Comparison of ENCODE assay signal across 24 cellular contexts in the genomic region with DNA sequence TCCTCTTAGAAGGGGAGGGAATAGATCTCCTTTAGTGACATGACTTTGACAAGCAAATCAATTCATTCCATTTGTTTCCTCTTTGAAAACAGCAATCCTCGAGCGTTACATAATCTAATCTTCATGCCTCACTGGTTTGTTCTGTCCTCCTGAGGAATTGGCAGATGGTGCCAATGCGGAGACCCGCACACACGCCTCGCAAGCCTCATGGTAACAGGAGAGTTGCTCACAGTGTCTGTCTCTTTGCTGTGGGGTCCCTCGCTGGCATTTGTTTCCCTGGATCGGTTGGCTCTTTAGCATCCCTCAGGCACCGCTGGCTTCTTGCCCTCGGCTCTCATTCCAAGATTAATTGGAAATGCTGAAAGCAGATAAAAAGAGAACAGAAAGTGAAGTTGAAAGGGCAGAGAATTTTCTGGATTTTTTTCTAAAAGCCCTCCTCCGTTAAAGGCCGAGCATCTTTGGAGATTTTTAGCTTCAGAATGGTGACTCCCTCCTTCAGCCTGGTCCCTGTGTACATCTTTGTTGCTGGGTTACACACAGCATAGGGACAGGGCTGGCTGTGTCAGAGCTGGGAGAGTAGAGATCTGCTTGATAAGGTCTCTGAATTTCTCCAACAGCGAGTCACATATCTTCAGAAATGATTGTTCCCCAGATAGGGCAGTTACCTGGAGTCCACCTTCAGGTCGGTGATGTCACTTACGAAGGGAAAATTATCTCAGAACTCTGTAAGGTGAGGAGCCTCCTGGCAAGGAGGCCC. TPM values are rescaled to one million over a fixed set of nuclear protein-coding genes. Genes with fewer than 3 reads are reported as not detected.
DNase-seq lines count a peak whose midpoint lies in the region; ATAC-seq and TF ChIP-seq lines count a peak whose summit lies in the region.
"Had no signal": no experiment of that assay in that cellular context is flagged by ENCODE, and none has a peak within 500 bp of the region (broad histone marks: within the 10 kb centered on the region; RNA-seq: fewer than 3 reads in every experiment).

No MANE protein-coding gene starts in this region.

- no peak overlapping the region for H3K27ac ChIP-seq in Panc1 (ENCODE audit: low read length)
- H3K27ac ChIP-seq in parathyroid adenoma = peak overlapping the region; percentile 98
- H3K27ac ChIP-seq: body of pancreas, coronary artery, PC-9, right lobe of liver, SJSA1 had no signal

- H3K9me3 ChIP-seq in Panc1 (ENCODE audit: control insufficient read depth, insufficient read depth, low read depth, low read length) (no peaks in the 10 kb centered on the region), parathyroid adenoma (ENCODE audit: control insufficient read depth, low read length) (no peaks in the 10 kb centered on the region)
- H3K9me3 ChIP-seq: body of pancreas, MG63, right lobe of liver, SJSA1 had no signal

- CTCF ChIA-PET in Panc1 (lab: Charles Lee) = no interaction called here

- TF ChIP-seq CTCF in Panc1 (IDR thresholded peaks at IDR 0.05) = no peak
- no peak for TF ChIP-seq CTCF in parathyroid adenoma (IDR thresholded peaks at IDR 0.05)

- peak overlapping the region; percentile 65 for H3K4me2 ChIP-seq in parathyroid adenoma (ENCODE audit: low read length)
- H3K4me2 ChIP-seq: PC-9 had no signal

- BruUV-seq in Panc1 (replicated peaks; lab: Mats Ljungman, UMichigan) = no TSS peak

- peak overlapping the region; percentile 51 for H2AFZ ChIP-seq in parathyroid adenoma
- H2AFZ ChIP-seq: PC-9 had no signal

- no peak overlapping the region for H3K4me3 ChIP-seq in Panc1 (ENCODE audit: low read depth in 2 of 2, low read length in 2 of 2)
- H3K4me3 ChIP-seq in parathyroid adenoma (ENCODE audit: low read depth, low read length) = peak overlapping the region; percentile 11
- H3K4me3 ChIP-seq: body of pancreas, coronary artery, MG63, PC-9, right lobe of liver, SJSA1 had no signal

- peak overlapping the region; percentile 33 for H3K9ac ChIP-seq in parathyroid adenoma

- H3K79me2 ChIP-seq in parathyroid adenoma = no peaks in the 10 kb centered on the region

- peak; percentile 93 for DNase-seq in G401 (ENCODE audit: low spot score)
- DNase-seq in Panc1 (ENCODE audit: low read depth, low spot score) = no peak
- DNase-seq in cerebellar nuclear complex (lab: John Stamatoyannopoulos, UW) = peak; percentile 60 to 76
- DNase-seq in NCI-H1436 treated with DMSO at 0.1 percent for 48 hours (lab: John Stamatoyannopoulos, UW) = no peak
- DNase-seq in activated T-cell treated with anti-CD3 and anti-CD28 coated beads, Interleukin-2, amount 50 U/mL, for 1 hour = no peak
- DNase-seq: ACHN; activated CD4-positive, alpha-beta T cell treated with anti-CD3 and anti-CD28 coated beads, Interleukin-2, amount 10 ng/mL, durations not matched to agents 24 days and 14 days; body of pancreas; endodermal cell; GOT3; kidney glomerular epithelial cell; MG63; natural killer cell; NCI-H1436; right lobe of liver had no signal

- intact Hi-C loops in Panc1 (cut with micrococcal nuclease; ENCODE audit: unreplicated experiment) = no loop called here

- H3K27me3 ChIP-seq in Panc1 (ENCODE audit: control insufficient read depth, insufficient read depth, low read length) (no peaks in the 10 kb centered on the region), parathyroid adenoma (ENCODE audit: control insufficient read depth, insufficient read depth, low read length) (no peaks in the 10 kb centered on the region)
- H3K27me3 ChIP-seq: body of pancreas, MG63, right lobe of liver, SJSA1 had no signal

- ATAC-seq in Panc1 (peak; percentile 52; the same call in 1 of the 2 replicates), GM18520 (IDR thresholded peaks at IDR 0.05; ENCODE audit: unreplicated experiment) (no peak), esophagus mucosa (no peak)
- ATAC-seq: activated T-helper 17 cell treated with anti-CD3 and anti-CD28 coated beads, Interleukin-2, amount 50 U/mL, for 72 hours; body of pancreas; natural killer cell; right lobe of liver had no signal

- POLR2A ChIA-PET in Panc1 (lab: Charles Lee) = no interaction called here

- in situ Hi-C loops in G401 (cut with HindIII; ENCODE audit: low sequenced_read_pairs) = no loop called here
- in situ Hi-C loops in Panc1 (cut with HindIII; ENCODE audit: low pct_unique_long_range_greater_than_20kb, low sequenced_read_pairs) = no loop called here

- no peaks in the 10 kb centered on the region for H3K4me1 ChIP-seq in Panc1 (ENCODE audit: control insufficient read depth, insufficient read depth, low read length)
- H3K4me1 ChIP-seq in parathyroid adenoma = peaks cover 30% of the 10 kb centered on the region
- H3K4me1 ChIP-seq: body of pancreas, right lobe of liver, SJSA1 had no signal

- H3K36me3 ChIP-seq in Panc1 (ENCODE audit: control insufficient read depth, insufficient read depth, low read length) (no peaks in the 10 kb centered on the region), parathyroid adenoma (ENCODE audit: control insufficient read depth, insufficient read depth, low read length) (no peaks in the 10 kb centered on the region)
- H3K36me3 ChIP-seq: MG63, right lobe of liver, SJSA1 had no signal

RNA-seq across cellular contexts. Expression of a gene that starts 10.1 kb away (rescaled TPM):
- total RNA-seq in G401 (2014; rRNA removed; shearing (Covaris generic)) = 0.86 TPM in 1 of 2 replicates, not detected in the other
- total RNA-seq in Panc1 (2021; ENCODE audit: unreplicated experiment) (not detected), esophagus mucosa (0.16 TPM)
- not detected for polyA plus RNA-seq in Panc1 (2012; ENCODE audit: insufficient read length)
- total RNA-seq: fibroblast of lung, natural killer cell, osteocyte, PC-9, SJSA1 had no signal

RNA-seq across cellular contexts. Expression of a gene that starts 49.1 kb away (rescaled TPM):
- 43.9 and 45.9 TPM in 2 replicates for total RNA-seq in G401 (2014; rRNA removed; shearing (Covaris generic))
- total RNA-seq in Panc1 (2021; ENCODE audit: unreplicated experiment) (43.7 TPM), esophagus mucosa (26.2 TPM)
- polyA plus RNA-seq in Panc1 (2012; ENCODE audit: insufficient read length) = 36.9 TPM

RNA-seq across cellular contexts. Expression of a gene that starts 56.6 kb away (rescaled TPM):
- total RNA-seq in G401 (2014; rRNA removed; shearing (Covaris generic)) = 85.9 and 106 TPM in 2 replicates
- total RNA-seq in Panc1 (2021; ENCODE audit: unreplicated experiment) = 171 TPM
- polyA plus RNA-seq in Panc1 (2012; ENCODE audit: insufficient read length) = 87.4 TPM
- 40.1 TPM for total RNA-seq in esophagus mucosa

Comparison
In these comparisons a context has a peak if more than half of its experiments do, and no peak if none do; other contexts are left out.
1. DNase-seq: peak in G401 (single experiment) and cerebellar nuclear complex (2 of 2); none in Panc1 (single experiment), NCI-H1436 treated with DMSO at 0.1 percent for 48 hours (single experiment) and activated T-cell treated with anti-CD3 and anti-CD28 coated beads, Interleukin-2, amount 50 U/mL, for 1 hour (single experiment).